In genomic region chr15:84658080-84658787, GRCh38 we compare ENCODE assay signal across 8 cellular contexts. TPM values are rescaled to one million over a fixed set of nuclear protein-coding genes. Genes with fewer than 3 reads are reported as not detected.
DNase-seq lines count a peak whose midpoint lies in the region; ATAC-seq and TF ChIP-seq lines count a peak whose summit lies in the region.

Gene NMB, minus strand, starts transcription at chr15:84658199. Its CDS starts 47 bp downstream, at chr15:84658152.

- no peaks in the 10 kb centered on the region for H3K27me3 Mint-ChIP-seq in CD8-positive, alpha-beta T cell (ENCODE audit: low read depth)
- H3K27me3 Mint-ChIP-seq in endodermal cell (ENCODE audit: insufficient read depth), result peaks cover 20% of the 10 kb centered on the region

- peaks cover 5% of the 10 kb centered on the region for H3K36me3 Mint-ChIP-seq in CD8-positive, alpha-beta T cell
- H3K36me3 Mint-ChIP-seq in endodermal cell (ENCODE audit: low read depth), result peaks cover 5% of the 10 kb centered on the region

- POLR2A ChIA-PET in CD8-positive, alpha-beta T cell (lab: Charles Lee), result interaction anchor here (0.7 to 2.2 kb wide), 6 partner anchors 40 to 77 kb away, joined by 3 to 10 read pairs (median 6); partner anchors contain the start of gene SEC11A

- CTCF ChIA-PET in CD8-positive, alpha-beta T cell (lab: Charles Lee), result interaction anchor here (0.6 to 4.3 kb wide), 18 partner anchors 11 to 132 kb away, joined by 3 to 26 read pairs (median 4); partner anchors contain the start of gene SEC11A

- H3K4me3 Mint-ChIP-seq in CD8-positive, alpha-beta T cell, result peak within 1 kb of the TSS; percentile 80
- peak within 1 kb of the TSS; percentile 56 for H3K4me3 Mint-ChIP-seq in endodermal cell

- H3K9me3 ChIP-seq in CD8-positive, alpha-beta T cell (ENCODE audit: low read length), result no peaks in the 10 kb centered on the region
- H3K9me3 ChIP-seq in endodermal cell (ENCODE audit: control insufficient read depth, low read length) (no peaks in the 10 kb centered on the region), mesodermal cell (ENCODE audit: control insufficient read depth, low read length) (no peaks in the 10 kb centered on the region)

- peak within 1 kb of the TSS; percentile 39 for H3K27ac ChIP-seq in CD8-positive, alpha-beta T cell (ENCODE audit: low read depth, low read length)
- peak within 1 kb of the TSS; percentile 50 for H3K27ac ChIP-seq in endodermal cell (ENCODE audit: low read depth, low read length)
- peak within 1 kb of the TSS; percentile 79 for H3K27ac ChIP-seq in mesodermal cell (ENCODE audit: low read depth, low read length, severe bottlenecking)

- H3K9ac ChIP-seq in endodermal cell (ENCODE audit: extremely low read depth, low read length, poor library complexity, severe bottlenecking), result peak within 1 kb of the TSS; percentile 40

- peaks cover 24% of the 10 kb centered on the region for H3K4me1 ChIP-seq in CD8-positive, alpha-beta T cell (ENCODE audit: insufficient read depth, low read length)
- H3K4me1 ChIP-seq in endodermal cell (ENCODE audit: control insufficient read depth, insufficient read depth, low read length) (peaks cover 10% of the 10 kb centered on the region), mesodermal cell (ENCODE audit: control insufficient read depth, insufficient read depth, low read length, poor library complexity, severe bottlenecking) (peaks cover 11% of the 10 kb centered on the region)

- peak; percentile 70 for TF ChIP-seq CTCF in CD8-positive, alpha-beta T cell (IDR thresholded peaks at IDR 0.05)
- peak; percentile 87 for TF ChIP-seq CTCF in endodermal cell (conservative IDR thresholded peaks at IDR 0.05)

- intact Hi-C loops in CD8-positive, alpha-beta T cell (cut with DNase I, micrococcal nuclease), result loop anchor here (1.0 kb wide), 5 partner anchors 27 to 270 kb away; partner anchors contain the start of genes ZNF592 (in 2 of the 2) and SEC11A (in 1 of the 2)

- ATAC-seq in CD8-positive, alpha-beta T cell, result peak; percentile 66
- ATAC-seq in GM19438 (IDR thresholded peaks at IDR 0.05; ENCODE audit: low read depth, unreplicated experiment), result peak; percentile 44
- peak; percentile 64 for ATAC-seq in HG03571 (IDR thresholded peaks at IDR 0.05; ENCODE audit: unreplicated experiment)

- H3K27me3 ChIP-seq in CD8-positive, alpha-beta T cell (ENCODE audit: insufficient read depth, low read length), result no peaks in the 10 kb centered on the region
- H3K27me3 ChIP-seq in endodermal cell (ENCODE audit: control insufficient read depth, insufficient read depth, low read length, poor library complexity, severe bottlenecking), result no peaks in the 10 kb centered on the region

- H3K4me3 ChIP-seq in CD8-positive, alpha-beta T cell (ENCODE audit: low read depth, low read length), result peak within 1 kb of the TSS; percentile 58
- H3K4me3 ChIP-seq in endodermal cell (ENCODE audit: low read length), result peak within 1 kb of the TSS; percentile 77
- H3K4me3 ChIP-seq in mesodermal cell (ENCODE audit: extremely low read depth, insufficient read depth, low read length, poor library complexity, severe bottlenecking), result peak within 1 kb of the TSS; percentile 41

- peak; percentile 68 to 89 (median 81) for DNase-seq in CD8-positive, alpha-beta T cell
- peak; percentile 32 for DNase-seq in NK-92 treated with Interleukin-12 subunit alpha and Interleukin-12 subunit beta, amount 100 ng/mL, for 24 hours (lab: John Stamatoyannopoulos, UW)
- peak; percentile 62 for DNase-seq in activated CD8-positive, alpha-beta memory T cell treated with anti-CD3 and anti-CD28 coated beads, Interleukin-2, amount 50 U/mL, for 1 hour (ENCODE audit: extremely low read depth)
- DNase-seq in endodermal cell, result peak; percentile 96
- DNase-seq in stimulated activated CD8-positive, alpha-beta memory T cell treated with anti-CD3 and anti-CD28 coated beads, Interleukin-15, amount 100 ng/mL, for 4 hours (ENCODE audit: low read depth in 2 of 2), result peak; percentile 68 to 73

- peak within 1 kb of the TSS; percentile 72 for H3K27ac Mint-ChIP-seq in CD8-positive, alpha-beta T cell
- H3K27ac Mint-ChIP-seq in endodermal cell, result peak within 1 kb of the TSS; percentile 81

- WGBS in endodermal cell (ENCODE audit: insufficient coverage in 1 of 2, insufficient read length in 1 of 2), 2 experiments, result 3 to 8% methylated on average over 23 to 61 of the region's 61 CpGs
- WGBS in mesodermal cell (ENCODE audit: insufficient coverage in 2 of 2), 2 experiments, result 7% methylated on average over 48 of the region's 61 CpGs

- H3K36me3 ChIP-seq in CD8-positive, alpha-beta T cell (ENCODE audit: insufficient read depth, low read length), result no peaks in the 10 kb centered on the region
- peaks cover 11% of the 10 kb centered on the region for H3K36me3 ChIP-seq in endodermal cell (ENCODE audit: control insufficient read depth, insufficient read depth, low read length)
- peaks cover 15% of the 10 kb centered on the region for H3K36me3 ChIP-seq in mesodermal cell (ENCODE audit: control insufficient read depth, insufficient read depth, low read length)

- H3K4me1 Mint-ChIP-seq in CD8-positive, alpha-beta T cell (ENCODE audit: low read depth), result peaks cover 33% of the 10 kb centered on the region
- peaks cover 30% of the 10 kb centered on the region for H3K4me1 Mint-ChIP-seq in endodermal cell

- H3K9me3 Mint-ChIP-seq in CD8-positive, alpha-beta T cell, result no peaks in the 10 kb centered on the region
- no peaks in the 10 kb centered on the region for H3K9me3 Mint-ChIP-seq in endodermal cell

RNA-seq across cellular contexts. Expression of gene NMB, which starts in this region (rescaled TPM):
- total RNA-seq in CD8-positive, alpha-beta T cell, result 1 to 10 TPM; 1.8 to 2.0 TPM
- 1 to 10 TPM; 5.3 to 7.3 TPM for total RNA-seq in endodermal cell
- 11.8 TPM for polyA plus RNA-seq in endodermal cell (2013, experiment 1 of 2)
- polyA plus RNA-seq in endodermal cell (2013, experiment 2 of 2), result 10.0 TPM
- 9.7 TPM for polyA plus RNA-seq in mesodermal cell (2013, experiment 1 of 2)
- polyA plus RNA-seq in mesodermal cell (2013, experiment 2 of 2), result 9.4 TPM

Comparison
In these comparisons a context has a peak if more than half of its experiments do, and no peak if none do; other contexts are left out.
1. Peak in every context shown above with its lines: DNase-seq, ATAC-seq, H3K4me3 ChIP-seq and H3K27ac ChIP-seq.
2. DNase-seq: peak in every context shown above with its lines; median percentile 96 in endodermal cell; 81 in CD8-positive, alpha-beta T cell; 70 in stimulated activated CD8-positive, alpha-beta memory T cell treated with anti-CD3 and anti-CD28 coated beads, Interleukin-15, amount 100 ng/mL, for 4 hours; 62 in activated CD8-positive, alpha-beta memory T cell treated with anti-CD3 and anti-CD28 coated beads, Interleukin-2, amount 50 U/mL, for 1 hour; 32 in NK-92 treated with Interleukin-12 subunit alpha and Interleukin-12 subunit beta, amount 100 ng/mL, for 24 hours.